7 cellular contexts compared by ENCODE assay signal in the genomic region with DNA sequence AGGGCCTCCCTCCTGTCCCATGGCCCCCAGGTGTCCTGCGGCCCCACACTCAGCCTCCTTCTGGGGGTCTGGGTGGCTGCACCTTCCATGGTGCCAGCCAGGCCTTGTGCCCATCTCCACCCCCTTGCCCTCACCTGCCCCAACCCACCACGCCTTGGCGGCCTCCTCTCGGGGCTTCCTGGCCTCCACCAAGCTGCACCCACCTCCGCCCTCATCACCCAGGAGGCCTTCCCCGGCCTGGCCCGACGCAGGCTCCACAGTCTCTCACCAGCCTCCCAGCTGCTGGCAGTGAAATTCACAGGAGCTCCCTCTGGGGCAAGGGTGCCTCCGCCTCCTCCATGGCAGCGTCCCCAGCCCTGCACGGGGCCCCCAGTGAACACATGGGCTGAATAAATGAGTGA. TPM values are rescaled to one million over a fixed set of nuclear protein-coding genes. Genes with fewer than 3 reads are reported as not detected.
A peak's percentile ranks its signal among the peaks of the same experiment; 100 is the strongest.
DNase-seq lines count a peak whose midpoint lies in the region; ATAC-seq and TF ChIP-seq lines count a peak whose summit lies in the region.

No MANE protein-coding gene starts in this region.

- H3K27ac ChIP-seq in lower lobe of right lung (peak overlapping the region; percentile 96), thymus (ENCODE audit: low read depth) (peak overlapping the region; percentile 76)

- peaks cover 7% of the 10 kb centered on the region for H3K9me3 ChIP-seq in lower lobe of right lung
- no peaks in the 10 kb centered on the region for H3K9me3 ChIP-seq in thymus (ENCODE audit: control insufficient read depth)

- H3K36me3 Mint-ChIP-seq in MCF 10A (ENCODE audit: insufficient read depth, unreplicated experiment), result peaks cover 4% of the 10 kb centered on the region

- 74% methylated on average over 11 of the region's 11 CpGs for WGBS in thymus

- H3K36me3 ChIP-seq in lower lobe of right lung (no peaks in the 10 kb centered on the region), thymus (ENCODE audit: control insufficient read depth, insufficient read depth) (no peaks in the 10 kb centered on the region)

- no peak for TF ChIP-seq CTCF in LNCaP clone FGC (IDR thresholded peaks at IDR 0.05; ENCODE audit: control insufficient read depth, extremely low read depth, insufficient read depth)
- TF ChIP-seq CTCF in MCF 10A (IDR thresholded peaks at IDR 0.05; ENCODE audit: unreplicated experiment), result no peak
- TF ChIP-seq CTCF in lower lobe of right lung (IDR thresholded peaks at IDR 0.05), result no peak

- H3K27me3 Mint-ChIP-seq in MCF 10A (ENCODE audit: insufficient read depth, unreplicated experiment), result no peaks in the 10 kb centered on the region

- BruUV-seq in MCF 10A (replicated peaks; lab: Mats Ljungman, UMichigan), result no TSS peak

- peak overlapping the region; percentile 86 for H3K27ac Mint-ChIP-seq in MCF 10A (ENCODE audit: low read depth, unreplicated experiment)

- POLR2A ChIA-PET in MCF 10A (lab: Yijun Ruan, JAX), result interaction anchor here (0.6 to 14.6 kb wide), 14 partner anchors 15 to 534 kb away, joined by 3 to 533 read pairs (median 14); no protein-coding TSS in a partner anchor

- peaks cover 13% of the 10 kb centered on the region for H3K4me1 Mint-ChIP-seq in MCF 10A (ENCODE audit: insufficient read depth, unreplicated experiment)

- ATAC-seq in lower lobe of right lung (no peak), HG02884 (IDR thresholded peaks at IDR 0.05; ENCODE audit: unreplicated experiment) (no peak), GM19328 (IDR thresholded peaks at IDR 0.05; ENCODE audit: unreplicated experiment) (no peak)

- H3K27me3 ChIP-seq in lower lobe of right lung (ENCODE audit: low read depth) (no peaks in the 10 kb centered on the region), thymus (ENCODE audit: control insufficient read depth, insufficient read depth) (no peaks in the 10 kb centered on the region)

- CTCF ChIA-PET in MCF 10A (lab: Yijun Ruan, JAX), result interaction anchor here (0.6 to 3.9 kb wide), 16 partner anchors 11 to 775 kb away, joined by 3 to 19 read pairs (median 5); no protein-coding TSS in a partner anchor

- H3K9me3 Mint-ChIP-seq in MCF 10A (ENCODE audit: unreplicated experiment), result no peaks in the 10 kb centered on the region

- H3K4me3 Mint-ChIP-seq in MCF 10A (ENCODE audit: unreplicated experiment), result peak overlapping the region; percentile 72

- peak overlapping the region; percentile 66 for H3K4me3 ChIP-seq in LNCaP clone FGC (ENCODE audit: low read depth, low read length)
- peak overlapping the region; percentile 80 for H3K4me3 ChIP-seq in lower lobe of right lung
- no peak overlapping the region for H3K4me3 ChIP-seq in thymus (ENCODE audit: low read length)

- DNase-seq in LNCaP clone FGC (ENCODE audit: low read depth) (no peak), MCF 10A (ENCODE audit: unreplicated experiment) (no peak), lower lobe of right lung (peak; percentile 54), NCI-H2227 (lab: John Stamatoyannopoulos, UW; ENCODE audit: unreplicated experiment) (no peak)

- H3K4me1 ChIP-seq in lower lobe of right lung (peaks cover 29% of the 10 kb centered on the region), thymus (ENCODE audit: control insufficient read depth, insufficient read depth, low read length) (peaks cover 4% of the 10 kb centered on the region)

- intact Hi-C loops in MCF 10A (cut with micrococcal nuclease) (loop anchor here (1.0 kb wide), 2 partner anchors 23 to 40 kb away; no protein-coding TSS in a partner anchor), lower lobe of right lung (cut with DNase I) (no loop called here)

RNA-seq across cellular contexts. Expression of a gene that starts 35.9 kb away (rescaled TPM):
- total RNA-seq in MCF 10A (2022) (0.28 and 0.39 TPM in 2 replicates), lower lobe of right lung (6.3 TPM)
- 0.96 TPM for polyA plus RNA-seq in thymus
